ENCODE assay signal across 14 cellular contexts in genomic region chr16:67565470-67566100, GRCh38. TPM values are rescaled to one million over a fixed set of nuclear protein-coding genes. Genes with fewer than 3 reads are reported as not detected.
DNase-seq lines count a peak whose midpoint lies in the region; ATAC-seq, FAIRE-seq and TF ChIP-seq lines count a peak whose summit lies in the region.
"Had no signal": no experiment of that assay in that cellular context is flagged by ENCODE, and none has a peak within 500 bp of the region (broad histone marks: within the 10 kb centered on the region; RNA-seq: fewer than 3 reads in every experiment).

No MANE protein-coding gene starts in this region.

- H3K27me3 ChIP-seq in DND-41 (ENCODE audit: insufficient read depth, low read length, poor library complexity) (no peaks in the 10 kb centered on the region), foreskin keratinocyte (no peaks in the 10 kb centered on the region)
- H3K27me3 ChIP-seq: body of pancreas, esophagus muscularis mucosa, tibial artery had no signal

- H3K9me3 Mint-ChIP-seq in glutamatergic neuron (ENCODE audit: unreplicated experiment): peaks cover 7% of the 10 kb centered on the region

- no peak for TF ChIP-seq CTCF in C4-2B (conservative IDR thresholded peaks at IDR 0.05)
- no peak for TF ChIP-seq CTCF in DND-41 (IDR thresholded peaks at IDR 0.05; ENCODE audit: borderline replicate concordance, extremely low read depth, low read length, poor library complexity, severe bottlenecking)
- TF ChIP-seq CTCF in OCI-LY7 (conservative IDR thresholded peaks at IDR 0.05; ENCODE audit: low read length): no peak
- no peak for TF ChIP-seq CTCF in kidney (IDR thresholded peaks at IDR 0.05; ENCODE audit: borderline replicate concordance, extremely low read depth, insufficient read depth)
- TF ChIP-seq CTCF in glutamatergic neuron (IDR thresholded peaks at IDR 0.05; ENCODE audit: partially characterized antibody, unreplicated experiment): no peak
- TF ChIP-seq CTCF in foreskin keratinocyte (conservative IDR thresholded peaks at IDR 0.05): no peak

- no peak for FAIRE-seq in kidney (lab: Jason Lieb, UNC)
- FAIRE-seq: RCC 7860 had no signal

- peak overlapping the region; percentile 18; the same call in 1 of the 2 replicates for H3K27ac ChIP-seq in C4-2B
- peak overlapping the region; percentile 43; the same call in 1 of the 2 replicates for H3K27ac ChIP-seq in DND-41 (ENCODE audit: low read length)
- H3K27ac ChIP-seq in OCI-LY7 (ENCODE audit: low read depth, low read length, poor library complexity, severe bottlenecking): peak overlapping the region; percentile 95
- no peak overlapping the region for H3K27ac ChIP-seq in kidney (ENCODE audit: low read depth in 2 of 2, low read length in 2 of 2)
- H3K27ac ChIP-seq in foreskin keratinocyte: no peak overlapping the region

- ATAC-seq in DND-41 (ENCODE audit: insufficient read depth, low read depth) (no peak), HG03196 (IDR thresholded peaks at IDR 0.05; ENCODE audit: unreplicated experiment) (no peak), foreskin keratinocyte (no peak)
- ATAC-seq: body of pancreas had no signal

- peaks cover 90% of the 10 kb centered on the region for H3K79me2 ChIP-seq in DND-41 (ENCODE audit: insufficient read depth, low read length)
- peaks cover 85% of the 10 kb centered on the region for H3K79me2 ChIP-seq in OCI-LY7 (ENCODE audit: insufficient read depth, low read depth, low read length)

- H3K9me3 ChIP-seq in DND-41 (ENCODE audit: insufficient read depth, low read length, severe bottlenecking): no peaks in the 10 kb centered on the region
- no peaks in the 10 kb centered on the region for H3K9me3 ChIP-seq in OCI-LY7 (ENCODE audit: low read length)
- no peaks in the 10 kb centered on the region for H3K9me3 ChIP-seq in kidney (ENCODE audit: control insufficient read depth in 1 of 2, low read length in 2 of 2)
- H3K9me3 ChIP-seq: body of pancreas, esophagus muscularis mucosa, tibial artery had no signal

- no peaks in the 10 kb centered on the region for H3K36me3 Mint-ChIP-seq in glutamatergic neuron (ENCODE audit: unreplicated experiment)

- H3K4me1 ChIP-seq in DND-41 (ENCODE audit: insufficient read depth, low read length) (peaks cover 48% of the 10 kb centered on the region), OCI-LY7 (ENCODE audit: insufficient read depth, low read length, poor library complexity, severe bottlenecking) (peaks cover 47% of the 10 kb centered on the region), kidney (ENCODE audit: control insufficient read depth in 1 of 2, insufficient read depth in 1 of 2, low read depth in 1 of 2, low read length in 2 of 2) (peaks cover 12 to 14% of the 10 kb centered on the region in 2 donors), foreskin keratinocyte (peaks cover 12% of the 10 kb centered on the region)

- H3K27me3 Mint-ChIP-seq in glutamatergic neuron (ENCODE audit: unreplicated experiment): peaks cover 4% of the 10 kb centered on the region

- H3K4me2 ChIP-seq in DND-41 (ENCODE audit: insufficient read depth, low read length) (peak overlapping the region; percentile 82; the same call in 1 of the 2 replicates), OCI-LY7 (ENCODE audit: low read length) (peak overlapping the region; percentile 92)

- CTCF ChIA-PET in OCI-LY7 (lab: Charles Lee; ENCODE audit: unreplicated experiment): interaction anchor here (2.1 kb wide), 1 partner anchor 18 kb away, joined by 6 read pairs; no protein-coding TSS in a partner anchor

- TSS peak; percentile 39 for BruUV-seq in OCI-LY7 (replicated peaks; lab: Mats Ljungman, UMichigan)

- POLR2A ChIA-PET in OCI-LY7 (lab: Charles Lee): interaction anchor here (0.6 to 1.2 kb wide), 7 partner anchors 10 to 375 kb away, joined by 3 to 5 read pairs (median 3); partner anchors contain the start of gene CARMIL2

- no peak overlapping the region for H3K4me3 Mint-ChIP-seq in glutamatergic neuron (ENCODE audit: unreplicated experiment)

- no peak overlapping the region for H2AFZ ChIP-seq in DND-41 (ENCODE audit: low read depth, low read length)
- no peak overlapping the region for H2AFZ ChIP-seq in OCI-LY7 (ENCODE audit: low read length)

- intact Hi-C loops in OCI-LY7 (cut with micrococcal nuclease; ENCODE audit: unreplicated experiment): loop anchor here (10.0 kb wide), 1 partner anchor 519 kb away; the partner anchor contains the start of gene NFATC3
- intact Hi-C loops in kidney (cut with DNase I): no loop called here

- H3K4me3 ChIP-seq in DND-41 (ENCODE audit: low read depth in 1 of 2, low read length in 2 of 2) (peak overlapping the region in 1 of 2 experiments; percentile 66; a peak in 2 of 4 replicates), OCI-LY7 (ENCODE audit: low read depth, low read length, poor library complexity, severe bottlenecking) (peak overlapping the region; percentile 84), kidney (ENCODE audit: low read length in 2 of 2) (no peak overlapping the region)
- H3K4me3 ChIP-seq: body of pancreas, esophagus muscularis mucosa, tibial artery had no signal

- H3K27ac Mint-ChIP-seq in glutamatergic neuron (ENCODE audit: unreplicated experiment): no peak overlapping the region

- H3K9ac ChIP-seq in DND-41 (ENCODE audit: low read depth, low read length) (peak overlapping the region; percentile 100; the same call in 1 of the 2 replicates), kidney (ENCODE audit: low read length in 2 of 2) (no peak overlapping the region)

- H4K20me1 ChIP-seq in DND-41 (ENCODE audit: insufficient read depth, low read length) (peaks cover 71% of the 10 kb centered on the region), OCI-LY7 (ENCODE audit: insufficient read depth, low read length) (no peaks in the 10 kb centered on the region)

- no peak for DNase-seq in DND-41
- DNase-seq in OCI-LY7 (ENCODE audit: low spot score): no peak
- peak; percentile 11 for DNase-seq in kidney
- DNase-seq in OCI-M2 (lab: John Stamatoyannopoulos, UW; ENCODE audit: unreplicated experiment): no peak
- DNase-seq in glutamatergic neuron: no peak
- DNase-seq in foreskin keratinocyte: no peak
- DNase-seq: activated CD4-positive, CD25-positive, alpha-beta regulatory T cell treated with anti-CD3 and anti-CD28 coated beads, Interleukin-2, amount 50 U/mL, for 72 hours; body of pancreas; NCI-H1436 treated with DMSO at 0.1 percent for 48 hours had no signal

- H3K36me3 ChIP-seq in DND-41 (ENCODE audit: insufficient read depth, low read length): peaks cover 21% of the 10 kb centered on the region; the same call in 1 of the 2 replicates
- H3K36me3 ChIP-seq in OCI-LY7 (ENCODE audit: insufficient read depth, low read length): peaks cover 37% of the 10 kb centered on the region
- H3K36me3 ChIP-seq in kidney (ENCODE audit: control insufficient read depth in 1 of 2, insufficient read depth in 2 of 2, low read length in 2 of 2): no peaks in the 10 kb centered on the region
- H3K36me3 ChIP-seq: esophagus muscularis mucosa, tibial artery had no signal

- H3K4me1 Mint-ChIP-seq in glutamatergic neuron (ENCODE audit: low read depth, unreplicated experiment): peaks cover 22% of the 10 kb centered on the region

- no peaks in the 10 kb centered on the region for H3K9me2 ChIP-seq in OCI-LY7 (ENCODE audit: insufficient read depth, low read length)

RNA-seq across cellular contexts. Expression of gene CTCF, which starts 3.3 kb away (rescaled TPM):
- 70.6 and 72.1 TPM in 2 replicates for total RNA-seq in OCI-LY7 (2014; rRNA removed; shearing (Covaris generic))
- total RNA-seq in OCI-LY7 (2022) (83.5 and 93.3 TPM in 2 replicates), kidney (42.6 TPM), glutamatergic neuron (ENCODE audit: unreplicated experiment) (42.8 TPM), foreskin keratinocyte (37.0 and 42.9 TPM in 2 replicates)
- polyA plus RNA-seq in kidney (ENCODE audit: insufficient read depth, low read depth, low replicate concordance) (20.4 TPM), foreskin keratinocyte (17.8 and 22.1 TPM in 2 replicates)

RNA-seq across cellular contexts. Expression of gene RIPOR1, which starts 37.0 kb away (rescaled TPM):
- total RNA-seq in OCI-LY7 (2014; rRNA removed; shearing (Covaris generic)): 8.9 and 9.7 TPM in 2 replicates
- 26.4 and 40.2 TPM in 2 replicates for total RNA-seq in OCI-LY7 (2022)
- total RNA-seq in kidney: 116 TPM
- polyA plus RNA-seq in kidney (ENCODE audit: insufficient read depth, low read depth, low replicate concordance): 60.9 TPM
- 191 TPM for total RNA-seq in glutamatergic neuron (ENCODE audit: unreplicated experiment)
- total RNA-seq in foreskin keratinocyte: 31.6 and 32.0 TPM in 2 replicates
- 29.3 and 29.9 TPM in 2 replicates for polyA plus RNA-seq in foreskin keratinocyte

Comparison
In these comparisons a context has a peak if more than half of its experiments do, and no peak if none do; other contexts are left out.
1. H3K27ac ChIP-seq: peak in C4-2B (single experiment), DND-41 (single experiment) and OCI-LY7 (single experiment); none in kidney (0 of 2) and foreskin keratinocyte (single experiment).